7 cellular contexts compared by ENCODE assay signal in the genomic region with DNA sequence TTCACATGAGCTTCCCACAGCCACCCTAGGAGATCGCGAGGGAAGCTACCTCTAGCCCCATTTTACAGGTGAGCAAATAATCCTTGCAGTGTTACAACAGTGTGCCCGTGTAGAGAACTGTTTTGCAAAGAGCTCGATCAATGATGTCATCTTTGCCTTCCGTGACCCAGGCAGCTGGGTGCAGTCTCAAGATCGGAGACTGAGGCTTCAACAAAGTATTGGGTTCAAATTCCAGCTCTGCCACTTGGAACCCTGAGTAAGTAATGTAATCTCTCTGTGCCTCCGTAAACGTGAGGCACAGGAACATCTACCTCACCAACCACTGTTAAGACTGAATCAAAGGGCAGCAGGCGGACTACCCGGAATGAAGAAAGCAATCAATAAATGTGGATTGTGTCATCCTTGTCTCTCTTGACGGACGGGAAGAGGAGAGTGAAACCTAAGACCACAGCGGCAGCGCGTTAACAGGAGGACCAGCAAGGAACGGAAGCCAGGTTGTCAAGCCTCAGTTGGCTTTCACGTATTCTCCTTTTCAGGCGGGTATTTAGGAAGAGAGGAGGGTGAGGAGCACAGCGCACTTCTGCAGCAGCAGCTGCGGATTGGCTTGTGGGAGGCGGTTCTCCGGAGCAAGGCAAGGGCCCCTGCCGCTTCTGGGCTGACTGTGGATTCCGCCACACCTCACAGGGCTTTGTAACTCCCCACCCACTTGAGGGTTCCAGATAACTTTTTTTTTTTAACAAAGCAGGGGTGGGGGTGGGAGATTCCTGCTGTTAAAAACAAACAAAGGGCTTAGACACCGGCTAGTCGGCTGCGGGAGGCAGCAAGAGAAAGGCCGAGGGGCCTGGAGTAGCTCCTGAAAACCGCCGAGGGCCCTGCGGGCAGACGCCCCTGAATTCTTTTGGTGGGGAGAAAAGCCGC. TPM values are rescaled to one million over a fixed set of nuclear protein-coding genes. Genes with fewer than 3 reads are reported as not detected.
DNase-seq lines count a peak whose midpoint lies in the region; TF ChIP-seq lines count a peak whose summit lies in the region.

No MANE protein-coding gene starts in this region.

- H3K4me2 ChIP-seq in Karpas-422 (ENCODE audit: low read depth, low read length, poor library complexity, severe bottlenecking) = peak overlapping the region; percentile 94

- H3K79me2 ChIP-seq in Karpas-422 (ENCODE audit: low read length) = no peaks in the 10 kb centered on the region

- no peak for TF ChIP-seq CTCF in spleen (IDR thresholded peaks at IDR 0.05 in 8 of 11, conservative IDR thresholded peaks at IDR 0.05 in 3 of 11)
- TF ChIP-seq CTCF in WERI-Rb-1 (IDR thresholded peaks at IDR 0.05; ENCODE audit: low read depth, low read length) = no peak

- WGBS in spleen, 5 donors = 57 to 89% (median 73%) methylated on average over 33 of the region's 33 CpGs

- peak overlapping the region; percentile 48; the same call in 1 of the 2 replicates for H2AFZ ChIP-seq in Karpas-422 (ENCODE audit: low read length)

- H3K36me3 ChIP-seq in Karpas-422 (ENCODE audit: insufficient read depth, low read length) (no peaks in the 10 kb centered on the region), spleen (no peaks in the 10 kb centered on the region), WERI-Rb-1 (no peaks in the 10 kb centered on the region)

- peaks cover 50% of the 10 kb centered on the region for H3K4me1 ChIP-seq in Karpas-422 (ENCODE audit: low read length)
- peaks cover 22 to 50% (median 34%) of the 10 kb centered on the region in 6 donors for H3K4me1 ChIP-seq in spleen

- H3K4me3 ChIP-seq in Karpas-422 (ENCODE audit: low read length) (peak overlapping the region; percentile 84), spleen (peak overlapping the region in 1 of 8 donors; percentile 87), WERI-Rb-1 (ENCODE audit: low read depth, low read length) (no peak overlapping the region)

- peaks cover 22% of the 10 kb centered on the region for H4K20me1 ChIP-seq in Karpas-422 (ENCODE audit: insufficient read depth, low read depth, low read length)

- peak; percentile 69 for DNase-seq in Karpas-422
- DNase-seq in activated CD4-positive, alpha-beta T cell treated with anti-CD3 and anti-CD28 coated beads, Interleukin-2, amount 50 U/mL, for 1 hour = peak; percentile 39
- peak; percentile 64 for DNase-seq in iPS DF 4.7 (ENCODE audit: extremely low read depth, low spot score)
- DNase-seq in spleen = no peak
- DNase-seq in epidermal melanocyte (ENCODE audit: insufficient read length, low spot score) = no peak
- no peak for DNase-seq in WERI-Rb-1
- no peak for DNase-seq in T-helper 9 cell

- peaks cover 2% of the 10 kb centered on the region; the same call in 1 of the 2 replicates for H3K27me3 ChIP-seq in Karpas-422 (ENCODE audit: low read length)
- no peaks in the 10 kb centered on the region for H3K27me3 ChIP-seq in spleen (replicated peaks in 1 of 7)
- H3K27me3 ChIP-seq in WERI-Rb-1 (ENCODE audit: insufficient read depth, low read depth, severe bottlenecking) = no peaks in the 10 kb centered on the region

- no peak for TF ChIP-seq POLR2A in spleen (IDR thresholded peaks at IDR 0.05)

- no peaks in the 10 kb centered on the region for H3K9me2 ChIP-seq in Karpas-422 (replicated peaks; ENCODE audit: insufficient read depth, low read length)

- intact Hi-C loops in spleen (cut with DNase I; ENCODE audit: low total_unique reads) = no loop called here

- H3K9me3 ChIP-seq in Karpas-422 (ENCODE audit: low read length) (no peaks in the 10 kb centered on the region), spleen (no peaks in the 10 kb centered on the region), WERI-Rb-1 (ENCODE audit: severe bottlenecking) (no peaks in the 10 kb centered on the region)

- H3K27ac ChIP-seq in Karpas-422 (ENCODE audit: low read length) (no peak overlapping the region), spleen (peak overlapping the region in 5 of 8 donors; percentile 85 to 89 (median 87)), WERI-Rb-1 (no peak overlapping the region; the same call in 1 of the 2 replicates)

- peak overlapping the region; percentile 81 for H3K9ac ChIP-seq in Karpas-422 (ENCODE audit: low read length)

RNA-seq across cellular contexts. Expression of a gene that starts 1.5 kb away (rescaled TPM):
- 12.8 and 27.7 TPM in 2 replicates for total RNA-seq in Karpas-422 (2014; rRNA removed; shearing (Covaris generic); ENCODE audit: low replicate concordance)
- total RNA-seq in spleen = 10 to 100 TPM; 27.3 to 78.4 (median 47.5) TPM
- polyA plus RNA-seq in spleen = 1 to 10 TPM; 8.3 to 8.9 (median 8.6) TPM

Comparison
In these comparisons a context has a peak if more than half of its experiments do, and no peak if none do; other contexts are left out.
1. DNase-seq: peak in Karpas-422 (single experiment), activated CD4-positive, alpha-beta T cell treated with anti-CD3 and anti-CD28 coated beads, Interleukin-2, amount 50 U/mL, for 1 hour (single experiment) and iPS DF 4.7 (single experiment); none in spleen (single experiment), epidermal melanocyte (single experiment), WERI-Rb-1 (single experiment) and T-helper 9 cell (single experiment).
2. H3K27ac ChIP-seq: peak in spleen (5 of 8); none in Karpas-422 (single experiment) and WERI-Rb-1 (single experiment).